Comparison of ENCODE assay signal across 8 cellular contexts in the genomic region with DNA sequence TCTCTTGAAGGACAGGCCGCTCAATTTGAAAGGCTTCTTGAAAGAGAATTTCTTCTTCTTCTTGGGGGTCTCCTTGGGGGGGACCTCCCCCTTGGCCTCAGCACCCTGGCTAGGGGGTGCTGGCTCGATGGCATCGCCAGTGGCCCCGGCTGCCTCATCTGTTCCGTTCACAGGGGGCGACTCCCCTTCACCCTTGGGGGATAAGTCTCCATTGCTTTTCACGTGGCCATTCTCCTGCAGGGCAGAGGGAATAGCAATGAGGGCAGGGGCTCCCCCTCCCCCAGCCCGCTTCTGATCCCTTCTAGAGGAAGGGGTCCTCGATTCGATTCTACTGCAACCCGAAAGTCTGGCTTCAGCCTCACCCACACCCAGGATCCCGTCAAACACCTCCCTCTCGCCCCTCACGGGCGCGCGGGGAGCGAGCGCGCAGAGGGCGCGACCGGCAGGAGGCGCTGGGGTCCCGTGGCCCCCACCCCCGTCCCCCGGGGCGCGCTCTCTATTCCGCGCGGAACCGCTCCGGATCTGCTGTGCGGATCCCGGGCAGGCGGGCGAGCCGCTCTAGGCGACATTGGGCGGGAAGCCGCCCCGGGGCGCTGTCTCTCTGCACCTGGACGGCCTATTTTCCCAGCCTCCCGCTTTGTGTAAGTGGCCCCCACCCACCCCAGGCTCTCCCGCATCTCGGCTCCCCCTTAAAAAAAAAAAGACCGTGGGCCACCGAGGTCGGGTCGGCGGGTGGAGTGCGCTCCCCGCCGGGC. TPM values are rescaled to one million over a fixed set of nuclear protein-coding genes. Genes with fewer than 3 reads are reported as not detected.
DNase-seq lines count a peak whose midpoint lies in the region; ATAC-seq and TF ChIP-seq lines count a peak whose summit lies in the region.

No MANE protein-coding gene starts in this region.

- peaks cover 42% of the 10 kb centered on the region for H3K36me3 Mint-ChIP-seq in endothelial cell (ENCODE audit: low read depth, unreplicated experiment)
- H3K36me3 Mint-ChIP-seq in stimulated activated naive CD8-positive, alpha-beta T cell treated with anti-CD3 and anti-CD28 coated beads, Interleukin-15, Interleukin-2, amounts not matched to agents 100 ng/mL and 50 ng/mL, for 24 hours (ENCODE audit: low read depth): peaks cover 36% of the 10 kb centered on the region

- H3K27me3 Mint-ChIP-seq in endothelial cell (ENCODE audit: unreplicated experiment): peaks cover 35% of the 10 kb centered on the region
- H3K27me3 Mint-ChIP-seq in stimulated activated naive CD8-positive, alpha-beta T cell treated with anti-CD3 and anti-CD28 coated beads, Interleukin-15, Interleukin-2, amounts not matched to agents 100 ng/mL and 50 ng/mL, for 24 hours: no peaks in the 10 kb centered on the region

- peak; percentile 66 for TF ChIP-seq CTCF in NB4 (IDR thresholded peaks at IDR 0.05; ENCODE audit: low read depth, low read length)
- peak; percentile 55 for TF ChIP-seq CTCF in endothelial cell (IDR thresholded peaks at IDR 0.05; ENCODE audit: unreplicated experiment)

- H3K36me3 ChIP-seq in mucosa of stomach (ENCODE audit: control insufficient read depth, insufficient read depth, low read length): no peaks in the 10 kb centered on the region

- no peaks in the 10 kb centered on the region for H3K9me3 Mint-ChIP-seq in endothelial cell (ENCODE audit: unreplicated experiment)
- H3K9me3 Mint-ChIP-seq in stimulated activated naive CD8-positive, alpha-beta T cell treated with anti-CD3 and anti-CD28 coated beads, Interleukin-15, Interleukin-2, amounts not matched to agents 100 ng/mL and 50 ng/mL, for 24 hours: no peaks in the 10 kb centered on the region

- peaks cover 60% of the 10 kb centered on the region for H3K4me1 ChIP-seq in mucosa of stomach (ENCODE audit: control insufficient read depth, insufficient read depth, low read length)

- H3K27ac Mint-ChIP-seq in endothelial cell (ENCODE audit: unreplicated experiment): peak overlapping the region; percentile 84
- H3K27ac Mint-ChIP-seq in stimulated activated naive CD8-positive, alpha-beta T cell treated with anti-CD3 and anti-CD28 coated beads, Interleukin-15, Interleukin-2, amounts not matched to agents 100 ng/mL and 50 ng/mL, for 24 hours: peak overlapping the region; percentile 65

- DNase-seq in AG08396 (ENCODE audit: low spot score) (peak; percentile 80), NB4 (ENCODE audit: low read depth) (peak; percentile 73), endothelial cell (ENCODE audit: low spot score) (peak; percentile 58)
- DNase-seq in activated CD8-positive, alpha-beta memory T cell treated with anti-CD3 and anti-CD28 coated beads for 1 hour (ENCODE audit: extremely low read depth in 1 of 2, low read depth in 1 of 2): peak; percentile 20 to 60

- H3K9me3 ChIP-seq in mucosa of stomach (ENCODE audit: control insufficient read depth, low read length): no peaks in the 10 kb centered on the region

- peak overlapping the region; percentile 69 for H3K9ac ChIP-seq in mucosa of stomach (ENCODE audit: low read length)

- H3K27me3 ChIP-seq in mucosa of stomach (ENCODE audit: control insufficient read depth, insufficient read depth, low read length): no peaks in the 10 kb centered on the region

- ATAC-seq in GM19023 (IDR thresholded peaks at IDR 0.05; ENCODE audit: unreplicated experiment) (peak; percentile 19), GM18519 (IDR thresholded peaks at IDR 0.05; ENCODE audit: low FRiP score, unreplicated experiment) (no peak)

- H3K4me1 Mint-ChIP-seq in endothelial cell (ENCODE audit: unreplicated experiment): peaks cover 42% of the 10 kb centered on the region
- peaks cover 50% of the 10 kb centered on the region for H3K4me1 Mint-ChIP-seq in stimulated activated naive CD8-positive, alpha-beta T cell treated with anti-CD3 and anti-CD28 coated beads, Interleukin-15, Interleukin-2, amounts not matched to agents 100 ng/mL and 50 ng/mL, for 24 hours (ENCODE audit: low read depth)

- H3K4me3 ChIP-seq in NB4 (ENCODE audit: low read depth, low read length) (peak overlapping the region; percentile 60), mucosa of stomach (ENCODE audit: low read length) (peak overlapping the region; percentile 18)

- peak overlapping the region; percentile 98 for H3K4me3 Mint-ChIP-seq in endothelial cell (ENCODE audit: unreplicated experiment)
- peak overlapping the region; percentile 87 for H3K4me3 Mint-ChIP-seq in stimulated activated naive CD8-positive, alpha-beta T cell treated with anti-CD3 and anti-CD28 coated beads, Interleukin-15, Interleukin-2, amounts not matched to agents 100 ng/mL and 50 ng/mL, for 24 hours

- peak; percentile 17 for TF ChIP-seq POLR2A in NB4 (IDR thresholded peaks at IDR 0.05; ENCODE audit: extremely low read depth, insufficient read length)

RNA-seq across cellular contexts. Expression of gene MARCKSL1, which starts 1.0 kb away (rescaled TPM):
- 730 TPM for total RNA-seq in endothelial cell (ENCODE audit: unreplicated experiment)

RNA-seq across cellular contexts. Expression of gene FAM229A, which starts 27.2 kb away (rescaled TPM):
- total RNA-seq in endothelial cell (ENCODE audit: unreplicated experiment): 8.5 TPM

RNA-seq across cellular contexts. Expression of gene TSSK3, which starts 27.3 kb away (rescaled TPM):
- 0.67 TPM for total RNA-seq in endothelial cell (ENCODE audit: unreplicated experiment)

RNA-seq across cellular contexts. Expression of gene HDAC1, which starts 43.2 kb away (rescaled TPM):
- total RNA-seq in endothelial cell (ENCODE audit: unreplicated experiment): 143 TPM

RNA-seq across cellular contexts. Expression of gene BSDC1, which starts 59.2 kb away (rescaled TPM):
- total RNA-seq in endothelial cell (ENCODE audit: unreplicated experiment): 79.0 TPM
